Comparison of ENCODE assay signal across 8 cellular contexts in the genomic region with DNA sequence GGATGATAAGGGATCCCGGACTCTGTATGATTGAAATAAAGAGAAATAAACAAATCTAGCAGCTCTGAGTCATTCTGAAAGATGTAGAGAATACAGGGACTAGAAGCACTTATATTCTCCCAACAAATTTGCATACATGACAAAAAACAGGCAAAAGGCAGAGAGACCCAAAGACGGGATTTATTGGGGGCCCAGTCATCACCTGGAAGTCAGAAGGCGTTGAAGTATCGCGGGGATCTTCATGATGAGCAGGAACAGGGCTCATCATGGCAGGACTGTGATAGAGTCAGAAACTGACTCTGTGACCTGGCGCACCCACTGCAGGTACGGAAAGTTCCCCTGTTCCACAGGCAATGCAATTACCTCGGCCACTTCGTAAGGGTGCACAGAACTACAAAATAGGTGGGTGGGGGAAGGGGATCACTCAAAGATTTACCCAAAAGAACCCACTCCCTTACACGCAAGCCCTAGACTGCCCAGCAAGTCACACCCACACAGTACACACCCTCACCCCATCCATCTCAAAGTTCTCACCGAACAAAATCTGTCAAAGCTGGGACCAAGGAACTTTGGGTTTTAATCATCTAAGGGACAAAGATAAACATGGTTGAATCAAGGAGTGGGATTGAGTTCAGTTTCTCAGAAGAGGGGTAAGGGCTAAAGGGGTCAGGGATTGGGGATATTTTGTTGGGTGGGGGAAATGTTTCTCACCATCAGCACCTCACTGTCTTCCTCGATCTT. TPM values are rescaled to one million over a fixed set of nuclear protein-coding genes. Genes with fewer than 3 reads are reported as not detected.
A peak's percentile ranks its signal among the peaks of the same experiment; 100 is the strongest.
DNase-seq lines count a peak whose midpoint lies in the region; ATAC-seq and TF ChIP-seq lines count a peak whose summit lies in the region.

No MANE protein-coding gene starts in this region.

- H3K27ac Mint-ChIP-seq in Calu3 (ENCODE audit: unreplicated experiment) = peak overlapping the region; percentile 98
- H3K27ac Mint-ChIP-seq in dendritic cell treated with granulocyte-macrophage colony-stimulating factor and Interleukin-4, amounts not matched to agents 40 ng/mL and 50 ng/mL, for 4 days = peak overlapping the region; percentile 95

- no peak overlapping the region for H2AFZ ChIP-seq in neuron (ENCODE audit: low read depth, low read length)

- intact Hi-C loops in Calu3 (cut with micrococcal nuclease; ENCODE audit: unreplicated experiment) = no loop called here
- intact Hi-C loops in dendritic cell treated with granulocyte-macrophage colony-stimulating factor and Interleukin-4, amounts not matched to agents 40 ng/mL and 50 ng/mL, for 4 days (cut with micrococcal nuclease) = loop anchor here (1.0 kb wide), 1 partner anchor 9 kb away; no protein-coding TSS in a partner anchor

- CTCF ChIA-PET in Calu3 (lab: Charles Lee) = no interaction called here

- no peaks in the 10 kb centered on the region for H3K9me3 Mint-ChIP-seq in Calu3 (ENCODE audit: low read depth, unreplicated experiment)
- H3K9me3 Mint-ChIP-seq in dendritic cell treated with granulocyte-macrophage colony-stimulating factor and Interleukin-4, amounts not matched to agents 40 ng/mL and 50 ng/mL, for 4 days = no peaks in the 10 kb centered on the region

- H3K4me3 ChIP-seq in NB4 (ENCODE audit: low read depth, low read length) (peak overlapping the region; percentile 98), neuron (ENCODE audit: low read length) (peak overlapping the region; percentile 74)

- TF ChIP-seq CTCF in Calu3 (IDR thresholded peaks at IDR 0.05; ENCODE audit: unreplicated experiment) (no peak), NB4 (IDR thresholded peaks at IDR 0.05; ENCODE audit: low read depth, low read length) (no peak)

- peaks cover 67% of the 10 kb centered on the region for H3K36me3 Mint-ChIP-seq in Calu3 (ENCODE audit: insufficient read depth, unreplicated experiment)
- H3K36me3 Mint-ChIP-seq in dendritic cell treated with granulocyte-macrophage colony-stimulating factor and Interleukin-4, amounts not matched to agents 40 ng/mL and 50 ng/mL, for 4 days (ENCODE audit: low read depth) = peaks cover 53% of the 10 kb centered on the region

- H3K9me3 ChIP-seq in neuron (ENCODE audit: low read length) = no peaks in the 10 kb centered on the region

- no peak for ATAC-seq in HG03469 (IDR thresholded peaks at IDR 0.05; ENCODE audit: unreplicated experiment)

- BruUV-seq in Calu3 (replicated peaks; lab: Mats Ljungman, UMichigan) = no TSS peak

- H3K27me3 ChIP-seq in neuron (ENCODE audit: insufficient read depth, low read length) = no peaks in the 10 kb centered on the region

- H3K36me3 ChIP-seq in neuron (ENCODE audit: insufficient read depth, low read length) = peaks cover 29% of the 10 kb centered on the region

- TF ChIP-seq POLR2A in NB4 (IDR thresholded peaks at IDR 0.05; ENCODE audit: extremely low read depth, insufficient read length) = no peak

- DNase-seq in Calu3 = no peak
- no peak for DNase-seq in NB4 (ENCODE audit: low read depth)
- DNase-seq in mucosa of gallbladder (ENCODE audit: low spot score) = no peak
- DNase-seq in DMS53 (lab: John Stamatoyannopoulos, UW) = no peak
- no peak for DNase-seq in NCI-H146 (lab: John Stamatoyannopoulos, UW)

- peak overlapping the region; percentile 90 for H3K4me3 Mint-ChIP-seq in Calu3 (ENCODE audit: low read depth, unreplicated experiment)
- H3K4me3 Mint-ChIP-seq in dendritic cell treated with granulocyte-macrophage colony-stimulating factor and Interleukin-4, amounts not matched to agents 40 ng/mL and 50 ng/mL, for 4 days = peak overlapping the region; percentile 89

- peaks cover 30% of the 10 kb centered on the region for H3K4me1 Mint-ChIP-seq in Calu3 (ENCODE audit: low read depth, unreplicated experiment)
- peaks cover 68% of the 10 kb centered on the region for H3K4me1 Mint-ChIP-seq in dendritic cell treated with granulocyte-macrophage colony-stimulating factor and Interleukin-4, amounts not matched to agents 40 ng/mL and 50 ng/mL, for 4 days (ENCODE audit: low read depth)

- H3K27me3 Mint-ChIP-seq in Calu3 (ENCODE audit: unreplicated experiment) = peaks cover 17% of the 10 kb centered on the region
- H3K27me3 Mint-ChIP-seq in dendritic cell treated with granulocyte-macrophage colony-stimulating factor and Interleukin-4, amounts not matched to agents 40 ng/mL and 50 ng/mL, for 4 days = peaks cover 13% of the 10 kb centered on the region

- peaks cover 46% of the 10 kb centered on the region for H3K4me1 ChIP-seq in neuron (ENCODE audit: insufficient read depth, low read length)

RNA-seq across cellular contexts. Expression of a gene that starts 1.4 kb away (rescaled TPM):
- total RNA-seq in Calu3 (2022) (170 and 172 TPM in 2 replicates), mucosa of gallbladder (238 TPM)

RNA-seq across cellular contexts. Expression of a gene that starts 3.3 kb away (rescaled TPM):
- total RNA-seq in Calu3 (2022) (18.8 and 24.9 TPM in 2 replicates), mucosa of gallbladder (31.0 TPM)

RNA-seq across cellular contexts. Expression of a gene that starts 5.7 kb away (rescaled TPM):
- total RNA-seq in Calu3 (2022) (62.4 and 68.3 TPM in 2 replicates), mucosa of gallbladder (82.3 TPM)

RNA-seq across cellular contexts. Expression of a gene that starts 24.9 kb away (rescaled TPM):
- total RNA-seq in Calu3 (2022) (105 and 140 TPM in 2 replicates), mucosa of gallbladder (2.1 TPM)

RNA-seq across cellular contexts. Expression of a gene that starts 37.8 kb away (rescaled TPM):
- total RNA-seq in Calu3 (2022) = 18.1 and 20.0 TPM in 2 replicates
- 8.0 TPM for total RNA-seq in mucosa of gallbladder
